ENCODE assay signal across 18 cellular contexts in genomic region chr6:133947302-133947900, GRCh38. TPM values are rescaled to one million over a fixed set of nuclear protein-coding genes. Genes with fewer than 3 reads are reported as not detected.
DNase-seq lines count a peak whose midpoint lies in the region.
"Had no signal": no experiment of that assay in that cellular context is flagged by ENCODE, and none has a peak within 500 bp of the region (broad histone marks: within the 10 kb centered on the region; RNA-seq: fewer than 3 reads in every experiment).

No MANE protein-coding gene starts in this region.

- intact Hi-C loops in head of caudate nucleus (cut with DNase I), result no loop called here

- DNase-seq in HT-29 (ENCODE audit: low spot score) (peak; percentile 16), NCI-H2081 treated with DMSO at 0.1 percent for 48 hours (lab: John Stamatoyannopoulos, UW) (peak; percentile 93), cerebellum (ENCODE audit: low spot score) (peak; percentile 52), renal cortical epithelial cell (ENCODE audit: low read depth) (peak; percentile 52), midbrain (lab: John Stamatoyannopoulos, UW) (no peak), head of caudate nucleus (no peak)
- DNase-seq in effector CD8-positive, alpha-beta T cell (lab: John Stamatoyannopoulos, UW), result no peak
- DNase-seq: activated CD4-positive, alpha-beta T cell treated with anti-CD3 and anti-CD28 coated beads, Interleukin-2, amount 50 U/mL, for 48 hours; activated naive CD4-positive, alpha-beta T cell treated with anti-CD3 and anti-CD28 coated beads for 36 hours; DMS79; mammary epithelial cell; NCI-H1417 treated with DMSO at 0.1 percent for 48 hours; psoas muscle; T-cell; testis had no signal

RNA-seq across cellular contexts. Expression of gene TBPL1, which starts 5.6 kb away (rescaled TPM):
- 13.0 and 15.3 TPM in 2 replicates for total RNA-seq in HT-29 (2014; rRNA removed; shearing (Covaris generic))
- total RNA-seq in cerebellum (42.2 TPM), renal cortical epithelial cell (16.5 and 23.5 TPM in 2 replicates)

RNA-seq across cellular contexts. Expression of gene TCF21, which starts 58.5 kb away (rescaled TPM):
- 0.37 and 0.76 TPM in 2 replicates for total RNA-seq in HT-29 (2014; rRNA removed; shearing (Covaris generic))
- total RNA-seq in cerebellum, result not detected
- not detected in 2 replicates for total RNA-seq in renal cortical epithelial cell
- total RNA-seq: activated naive CD4-positive, alpha-beta T cell treated with anti-CD3 and anti-CD28 coated beads for 36 hours; B cell; frontal cortex; mammary epithelial cell; natural killer cell treated with Interleukin-12 subunit alpha and Interleukin-12 subunit beta and Interleukin-15 and Interleukin-18, amount 100 ng/mL, for 72 hours had no signal

Comparison
In these comparisons a context has a peak if more than half of its experiments do, and no peak if none do; other contexts are left out.
1. DNase-seq: peak in HT-29 (single experiment), NCI-H2081 treated with DMSO at 0.1 percent for 48 hours (single experiment), cerebellum (single experiment) and renal cortical epithelial cell (single experiment); none in effector CD8-positive, alpha-beta T cell (single experiment), midbrain (single experiment) and head of caudate nucleus (0 of 42).